21 cellular contexts compared by ENCODE assay signal in the genomic region with DNA sequence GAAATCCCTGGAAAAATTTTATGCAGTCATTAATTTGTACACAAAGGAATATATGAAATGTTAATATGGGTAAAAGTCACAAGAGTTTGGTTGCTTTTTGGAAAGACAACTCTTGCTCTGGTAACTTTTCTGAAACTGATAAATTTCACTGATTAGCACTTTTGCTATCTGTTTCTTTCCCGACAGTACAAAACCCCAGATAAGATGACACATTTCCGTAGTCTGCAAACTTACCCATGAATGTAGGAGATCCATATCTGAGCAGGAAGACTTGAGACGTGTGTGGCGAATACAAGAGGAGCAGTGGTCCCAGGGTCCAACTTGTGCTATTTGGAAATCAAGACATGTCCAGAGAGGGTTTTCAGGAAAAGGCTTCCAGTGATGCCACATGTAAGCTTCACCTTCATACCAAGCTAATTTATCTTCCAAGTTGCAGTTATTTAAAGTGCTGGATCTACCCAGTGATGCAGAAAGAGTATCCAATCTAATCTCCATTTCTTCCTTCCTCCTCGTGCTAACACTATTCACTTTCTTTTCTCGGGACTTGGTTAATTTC. TPM values are rescaled to one million over a fixed set of nuclear protein-coding genes. Genes with fewer than 3 reads are reported as not detected.
A peak's percentile ranks its signal among the peaks of the same experiment; 100 is the strongest.
DNase-seq lines count a peak whose midpoint lies in the region; ATAC-seq, FAIRE-seq and TF ChIP-seq lines count a peak whose summit lies in the region.
"Had no signal": no experiment of that assay in that cellular context is flagged by ENCODE, and none has a peak within 500 bp of the region (broad histone marks: within the 10 kb centered on the region; RNA-seq: fewer than 3 reads in every experiment).

No MANE protein-coding gene starts in this region.

- no peaks in the 10 kb centered on the region for H3K4me1 ChIP-seq in SK-N-SH (ENCODE audit: control insufficient read depth in 1 of 2, insufficient read depth in 2 of 2, low read depth in 1 of 2, low read length in 1 of 2)
- no peaks in the 10 kb centered on the region for H3K4me1 ChIP-seq in endothelial cell of umbilical vein (ENCODE audit: control insufficient read depth, extremely low read depth, insufficient read depth, low read length)
- H3K4me1 ChIP-seq: suprapubic skin had no signal

- no peak for ATAC-seq in SK-N-SH treated with all-trans-retinoic acid at 6 μM for 48 hours
- ATAC-seq in HG02885 (IDR thresholded peaks at IDR 0.05; ENCODE audit: poor library complexity, unreplicated experiment), result peak; percentile 68
- peak; percentile 42 for ATAC-seq in activated CD8-positive, alpha-beta T cell treated with anti-CD3 and anti-CD28 coated beads for 36 hours
- no peak for ATAC-seq in sciatic nerve

- H3K27me3 ChIP-seq in SK-N-SH (ENCODE audit: insufficient read depth) (no peaks in the 10 kb centered on the region), endothelial cell of umbilical vein (ENCODE audit: control insufficient read depth in 2 of 2, insufficient read depth in 2 of 2, low read length in 2 of 2) (no peaks in the 10 kb centered on the region)
- H3K27me3 ChIP-seq: BLaER1 treated with 17β-estradiol and CSF1 and Interleukin-3, amounts not matched to agents 10 nM and 100 nM; suprapubic skin had no signal

- no peaks in the 10 kb centered on the region for H3K9me2 ChIP-seq in SK-N-SH

- CTCF ChIA-PET in SK-N-SH (lab: Yijun Ruan, JAX) (no interaction called here), endothelial cell of umbilical vein (lab: Charles Lee) (no interaction called here)
- CTCF ChIA-PET in activated CD8-positive, alpha-beta T cell treated with anti-CD3 and anti-CD28 coated beads for 36 hours (lab: Charles Lee), result interaction anchor here (1.6 kb wide), 1 partner anchor 9 kb away, joined by 4 read pairs; no protein-coding TSS in a partner anchor

- no peak overlapping the region for H3K27ac ChIP-seq in SK-N-SH (ENCODE audit: low read depth in 2 of 2, low read length in 1 of 2)
- no peak overlapping the region for H3K27ac ChIP-seq in endothelial cell of umbilical vein (ENCODE audit: insufficient read depth, low read depth, low read length)
- H3K27ac ChIP-seq: 22Rv1; BLaER1 treated with 17β-estradiol and CSF1 and Interleukin-3, amounts not matched to agents 10 nM and 100 nM; coronary artery; suprapubic skin had no signal

- H3K36me3 ChIP-seq in SK-N-SH (replicated peaks in 1 of 2; ENCODE audit: control insufficient read depth in 1 of 2, insufficient read depth in 2 of 2, low read length in 1 of 2), result no peaks in the 10 kb centered on the region
- no peaks in the 10 kb centered on the region for H3K36me3 ChIP-seq in endothelial cell of umbilical vein (ENCODE audit: control insufficient read depth in 2 of 2, extremely low read depth in 1 of 2, insufficient read depth in 2 of 2, low read length in 2 of 2)
- H3K36me3 ChIP-seq: BLaER1 treated with 17β-estradiol and CSF1 and Interleukin-3, amounts not matched to agents 10 nM and 100 nM; suprapubic skin had no signal

- DNase-seq in SK-N-SH, result no peak
- DNase-seq in activated CD8-positive, alpha-beta T cell treated with anti-CD3 and anti-CD28 coated beads for 36 hours, result no peak
- DNase-seq in endothelial cell of umbilical vein (ENCODE audit: low read depth, low spot score), result no peak
- no peak for DNase-seq in middle frontal gyrus (ENCODE audit: extremely low spot score, low spot score)
- no peak for DNase-seq in foreskin melanocyte
- DNase-seq in sciatic nerve (ENCODE audit: low spot score), result no peak
- DNase-seq: immature natural killer cell, NCI-H1417, NCI-H2227 treated with DMSO at 0.1 percent for 48 hours, SIG-M5 had no signal

- no peak for TF ChIP-seq RAD21 in SK-N-SH (IDR thresholded peaks at IDR 0.05; ENCODE audit: low read length)

- H3K27ac Mint-ChIP-seq in activated CD8-positive, alpha-beta T cell treated with anti-CD3 and anti-CD28 coated beads for 36 hours, result no peak overlapping the region

- dilution Hi-C loops in endothelial cell of umbilical vein (cut with MboI; ENCODE audit: extremely low pct_ligation_motif_present, low sequenced_read_pairs), result no loop called here

- TF ChIP-seq CTCF in SK-N-SH (IDR thresholded peaks at IDR 0.05), result no peak
- no peak for TF ChIP-seq CTCF in activated CD8-positive, alpha-beta T cell treated with anti-CD3 and anti-CD28 coated beads for 36 hours (IDR thresholded peaks at IDR 0.05)
- no peak for TF ChIP-seq CTCF in endothelial cell of umbilical vein (IDR thresholded peaks at IDR 0.05; ENCODE audit: extremely low read depth in 1 of 2, insufficient read depth in 1 of 2, low read depth in 1 of 2, low read length in 2 of 2)

- no peak for TF ChIP-seq EP300 in SK-N-SH (IDR thresholded peaks at IDR 0.05; ENCODE audit: borderline replicate concordance in 1 of 2, low read depth in 1 of 2, low read length in 1 of 2)

- no peaks in the 10 kb centered on the region for H3K27me3 Mint-ChIP-seq in activated CD8-positive, alpha-beta T cell treated with anti-CD3 and anti-CD28 coated beads for 36 hours

- WGBS in SK-N-SH (ENCODE audit: low lambda C conversion rate), result 6% methylated on average over 6 of the region's 6 CpGs

- H3K9me3 Mint-ChIP-seq in activated CD8-positive, alpha-beta T cell treated with anti-CD3 and anti-CD28 coated beads for 36 hours, result no peaks in the 10 kb centered on the region
- H3K9me3 Mint-ChIP-seq: immature natural killer cell had no signal

- peaks cover 17% of the 10 kb centered on the region for H3K4me1 Mint-ChIP-seq in activated CD8-positive, alpha-beta T cell treated with anti-CD3 and anti-CD28 coated beads for 36 hours (ENCODE audit: low read depth)
- H3K4me1 Mint-ChIP-seq: immature natural killer cell had no signal

- H3K4me3 ChIP-seq in SK-N-SH (ENCODE audit: low read depth in 2 of 2, low read length in 1 of 2) (no peak overlapping the region), endothelial cell of umbilical vein (replicated peaks in 1 of 3; ENCODE audit: insufficient read depth in 1 of 3, low read depth in 1 of 3, low read length in 3 of 3) (no peak overlapping the region)
- H3K4me3 ChIP-seq: BLaER1 treated with 17β-estradiol and CSF1 and Interleukin-3, amounts not matched to agents 10 nM and 100 nM; coronary artery; suprapubic skin had no signal

- H3K9me1 ChIP-seq in endothelial cell of umbilical vein (replicated peaks; ENCODE audit: control insufficient read depth, extremely low read depth, insufficient read depth, low read length), result no peaks in the 10 kb centered on the region

- no peak overlapping the region for H3K4me3 Mint-ChIP-seq in activated CD8-positive, alpha-beta T cell treated with anti-CD3 and anti-CD28 coated beads for 36 hours

- H2AFZ ChIP-seq in SK-N-SH (ENCODE audit: low read depth) (peak overlapping the region; percentile 32; the same call in 1 of the 2 replicates), endothelial cell of umbilical vein (ENCODE audit: low read depth, low read length) (no peak overlapping the region)

- no peak for FAIRE-seq in endothelial cell of umbilical vein (lab: Jason Lieb, UNC)
- FAIRE-seq: astrocyte, TTC549 had no signal

- H3K4me2 ChIP-seq in SK-N-SH, result no peak overlapping the region
- no peak overlapping the region for H3K4me2 ChIP-seq in endothelial cell of umbilical vein (ENCODE audit: insufficient read depth, low read length)
- H3K4me2 ChIP-seq: BLaER1 treated with 17β-estradiol and CSF1 and Interleukin-3, amounts not matched to agents 10 nM and 100 nM had no signal

- H3K79me2 ChIP-seq in SK-N-SH (ENCODE audit: insufficient read depth) (no peaks in the 10 kb centered on the region), endothelial cell of umbilical vein (ENCODE audit: control insufficient read depth, insufficient read depth, low read length) (no peaks in the 10 kb centered on the region)

- TF ChIP-seq POLR2A in endothelial cell of umbilical vein (IDR thresholded peaks at IDR 0.05; ENCODE audit: low read depth, low read length), result no peak

- H3K9me3 ChIP-seq in SK-N-SH (no peaks in the 10 kb centered on the region), endothelial cell of umbilical vein (replicated peaks; ENCODE audit: control insufficient read depth, insufficient read depth, low read length) (no peaks in the 10 kb centered on the region)
- H3K9me3 ChIP-seq: BLaER1 treated with 17β-estradiol and CSF1 and Interleukin-3, amounts not matched to agents 10 nM and 100 nM; suprapubic skin had no signal

- POLR2A ChIA-PET in SK-N-SH (lab: Yijun Ruan, JAX), result no interaction called here
- POLR2A ChIA-PET in activated CD8-positive, alpha-beta T cell treated with anti-CD3 and anti-CD28 coated beads for 36 hours (lab: Charles Lee), result no interaction called here
- POLR2A ChIA-PET in endothelial cell of umbilical vein (lab: Charles Lee), result no interaction called here

- intact Hi-C loops in activated CD8-positive, alpha-beta T cell treated with anti-CD3 and anti-CD28 coated beads for 36 hours (cut with micrococcal nuclease), result no loop called here
- intact Hi-C loops in endothelial cell of umbilical vein (cut with micrococcal nuclease), result no loop called here
- intact Hi-C loops in sciatic nerve (cut with DNase I), result no loop called here

- H4K20me1 ChIP-seq in SK-N-SH (ENCODE audit: insufficient read depth) (no peaks in the 10 kb centered on the region), endothelial cell of umbilical vein (replicated peaks; ENCODE audit: control insufficient read depth, extremely low read depth, insufficient read depth, low read length) (no peaks in the 10 kb centered on the region)
- H4K20me1 ChIP-seq: BLaER1 treated with 17β-estradiol and CSF1 and Interleukin-3, amounts not matched to agents 10 nM and 100 nM had no signal

- H3K9ac ChIP-seq in SK-N-SH, result no peak overlapping the region
- H3K9ac ChIP-seq in endothelial cell of umbilical vein (replicated peaks; ENCODE audit: extremely low read depth, insufficient read depth, low read length), result no peak overlapping the region
- H3K9ac ChIP-seq: BLaER1 treated with 17β-estradiol and CSF1 and Interleukin-3, amounts not matched to agents 10 nM and 100 nM had no signal

- BruUV-seq in endothelial cell of umbilical vein (replicated peaks; lab: Mats Ljungman, UMichigan), result no TSS peak

- no peaks in the 10 kb centered on the region for H3F3A ChIP-seq in SK-N-SH (replicated peaks; ENCODE audit: insufficient read depth)

- H3K36me3 Mint-ChIP-seq in activated CD8-positive, alpha-beta T cell treated with anti-CD3 and anti-CD28 coated beads for 36 hours (ENCODE audit: low read depth), result no peaks in the 10 kb centered on the region
- H3K36me3 Mint-ChIP-seq: immature natural killer cell had no signal

RNA-seq across cellular contexts. Expression of a gene that starts 35.9 kb away (rescaled TPM):
- polyA plus RNA-seq in SK-N-SH (2012; rRNA removed) (not detected in 2 replicates), endothelial cell of umbilical vein (1.5 and 2.5 TPM in 2 replicates)
- not detected in 2 replicates for polyA plus RNA-seq in SK-N-SH (2012; cell fraction: cytosol; rRNA removed)
- polyA plus RNA-seq in SK-N-SH (2012; cell fraction: nucleus; rRNA removed), result not detected in 2 replicates
- total RNA-seq in activated CD8-positive, alpha-beta T cell treated with anti-CD3 and anti-CD28 coated beads for 36 hours, result 10 to 100 TPM; 66.7 to 71.4 TPM
- total RNA-seq in endothelial cell of umbilical vein (5.3 and 8.0 TPM in 2 replicates), sciatic nerve (10.8 TPM)
- 3.2 and 3.7 TPM in 2 replicates for polyA plus RNA-seq in endothelial cell of umbilical vein (2011; cell fraction: cytosol; rRNA removed)
- polyA plus RNA-seq in endothelial cell of umbilical vein (2011; cell fraction: nucleus; rRNA removed), result 6.2 and 8.4 TPM in 2 replicates
- polyA plus RNA-seq in endothelial cell of umbilical vein (2012), result 4.5 and 11.0 TPM in 2 replicates
- 2.4 and 7.4 TPM in 2 replicates for polyA minus RNA-seq in endothelial cell of umbilical vein
- polyA minus RNA-seq in endothelial cell of umbilical vein (2011; cell fraction: cytosol; rRNA and poly(A)+ RNA removed), result not detected
- polyA minus RNA-seq in endothelial cell of umbilical vein (2011; cell fraction: nucleus; rRNA and poly(A)+ RNA removed), result 8.4 and 10.6 TPM in 2 replicates
- total RNA-seq: Daoy, epithelial cell of proximal tubule, renal cortical epithelial cell had no signal

Comparison
In these comparisons a context has a peak if more than half of its experiments do, and no peak if none do; other contexts are left out.
1. ATAC-seq: peak in HG02885 (single experiment) and activated CD8-positive, alpha-beta T cell treated with anti-CD3 and anti-CD28 coated beads for 36 hours (single experiment); none in SK-N-SH treated with all-trans-retinoic acid at 6 μM for 48 hours (single experiment) and sciatic nerve (single experiment).